26 cellular contexts compared by ENCODE assay signal in the genomic region with DNA sequence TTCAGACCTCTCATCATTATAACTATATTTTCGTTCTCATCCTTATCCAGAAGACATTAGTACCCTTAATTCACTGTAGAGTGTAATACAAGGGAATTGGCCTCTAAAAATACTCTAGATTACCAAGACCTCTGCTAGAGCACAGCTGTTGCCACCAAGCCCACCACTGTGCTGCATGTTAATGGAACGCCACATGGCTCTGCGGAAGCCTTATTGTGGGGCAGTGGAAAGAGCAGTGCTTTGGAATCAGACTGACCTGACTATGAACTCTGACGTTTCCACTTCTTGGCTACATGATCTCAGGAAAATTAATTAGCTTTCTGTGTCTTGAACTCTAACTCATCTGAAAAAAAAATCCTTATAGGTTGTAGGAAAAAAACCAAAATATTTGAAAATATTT.
"Had no signal": no experiment of that assay in that cellular context is flagged by ENCODE, and none has a peak within 500 bp of the region (broad histone marks: within the 10 kb centered on the region; RNA-seq: fewer than 3 reads in every experiment).

No MANE protein-coding gene starts in this region.

- H2AFZ ChIP-seq: hepatocyte had no signal

- H3K4me1 Mint-ChIP-seq: stimulated activated naive B cell treated with anti-CD40 and anti-IgM and Interleukin-4, amounts not matched to agents 10 μg/mL and 1 μg/mL and 100 μg/mL, for 72 hours had no signal

- H3K36me3 ChIP-seq: left lung, ovary, right atrium auricular region, right lobe of liver, stomach, thyroid gland, transverse colon, upper lobe of left lung, vagina had no signal

- H3K4me3 Mint-ChIP-seq: mesothelial cell of epicardium; naive thymus-derived CD4-positive, alpha-beta T cell; natural killer cell treated with Interleukin-12 subunit alpha and Interleukin-12 subunit beta and Interleukin-15 and Interleukin-18, amount 100 ng/mL, for 72 hours; stimulated activated naive B cell treated with anti-CD40 and anti-IgM and Interleukin-4, amounts not matched to agents 10 μg/mL and 1 μg/mL and 100 μg/mL, for 72 hours had no signal

- H3K9me3 Mint-ChIP-seq: mesothelial cell of epicardium; natural killer cell treated with Interleukin-12 subunit alpha and Interleukin-12 subunit beta and Interleukin-15 and Interleukin-18, amount 100 ng/mL, for 72 hours had no signal

- H3K4me3 ChIP-seq: hepatocyte, left lung, lung, ovary, right atrium auricular region, right lobe of liver, skin epidermis, stomach, testis, thyroid gland, transverse colon, upper lobe of left lung, vagina had no signal

- H3K79me2 ChIP-seq: hepatocyte had no signal

- H3K4me2 ChIP-seq: hepatocyte had no signal

- DNase-seq: kidney glomerular epithelial cell; left cardiac atrium; left lung; mesendoderm; naive thymus-derived CD4-positive, alpha-beta T cell; ovary; right lobe of liver; stimulated activated CD4-positive, alpha-beta T cell treated with anti-CD3 and anti-CD28 coated beads, Interleukin-12 subunit alpha, Interleukin-12 subunit beta, amount 100 ng/mL, for 4 hours; stimulated activated CD4-positive, alpha-beta T cell treated with anti-CD3 and anti-CD28 coated beads, Interleukin-15, amount 100 ng/mL, for 24 hours; stimulated activated CD4-positive, alpha-beta T cell treated with anti-CD3 and anti-CD28 coated beads, Interleukin-2, amount 100 ng/mL, for 24 hours; stimulated activated CD4-positive, alpha-beta T cell treated with anti-CD3 and anti-CD28 coated beads, Interleukin-4, amount 100 ng/mL, for 1 hour; stimulated activated naive B cell treated with anti-CD40 and anti-IgM and Interleukin-4, amounts not matched to agents 10 μg/mL and 1 μg/mL and 100 μg/mL, for 72 hours; stimulated activated naive CD8-positive, alpha-beta T cell treated with anti-CD3 and anti-CD28 coated beads, Interleukin-15, Interleukin-2, amounts not matched to agents 100 U/mL and 50 U/mL, for 24 hours; stomach; testis; thyroid gland; transverse colon; upper lobe of left lung had no signal

- H3K9me3 ChIP-seq: left lung, ovary, right atrium auricular region, right lobe of liver, stomach, testis, thyroid gland, transverse colon, upper lobe of left lung, vagina had no signal

- H3K27me3 ChIP-seq: ovary, right atrium auricular region, right lobe of liver, testis, thyroid gland, upper lobe of left lung, vagina had no signal

- H3K4me1 ChIP-seq: left lung, right atrium auricular region, right lobe of liver, stomach, testis, thyroid gland, transverse colon, upper lobe of left lung, vagina had no signal

- H3K36me3 Mint-ChIP-seq: mesothelial cell of epicardium; naive thymus-derived CD4-positive, alpha-beta T cell; natural killer cell treated with Interleukin-12 subunit alpha and Interleukin-12 subunit beta and Interleukin-15 and Interleukin-18, amount 100 ng/mL, for 72 hours; stimulated activated naive B cell treated with anti-CD40 and anti-IgM and Interleukin-4, amounts not matched to agents 10 μg/mL and 1 μg/mL and 100 μg/mL, for 72 hours had no signal

- H3K27ac ChIP-seq: hepatocyte, left lung, ovary, right atrium auricular region, right lobe of liver, skin epidermis, stomach, testis, thyroid gland, transverse colon, upper lobe of left lung, vagina had no signal

- H3K27ac Mint-ChIP-seq: mesothelial cell of epicardium; naive thymus-derived CD4-positive, alpha-beta T cell; natural killer cell treated with Interleukin-12 subunit alpha and Interleukin-12 subunit beta and Interleukin-15 and Interleukin-18, amount 100 ng/mL, for 72 hours; progenitor cell of endocrine pancreas; stimulated activated naive B cell treated with anti-CD40 and anti-IgM and Interleukin-4, amounts not matched to agents 10 μg/mL and 1 μg/mL and 100 μg/mL, for 72 hours had no signal
